1 cellular context compared by ENCODE assay signal in genomic region chr1:75133754-75134655, GRCh38.
TF ChIP-seq lines count a peak whose summit lies in the region.

Gene LHX8, plus strand, starts transcription at chr1:75134388. Its CDS starts 2,227 bp downstream, at chr1:75136615.

TF ChIP-seq in K562, 482 proteins besides CTCF, POLR2A, EP300 and RAD21:
- TF ChIP-seq HDAC2 (IDR thresholded peaks at IDR 0.05) = no peak
- peak; percentile 51; the same call in 1 of the 2 replicates for TF ChIP-seq SPI1 (IDR thresholded peaks at IDR 0.05; ENCODE audit: borderline replicate concordance, low read depth, low read length)
